8 cellular contexts compared by ENCODE assay signal in the genomic region with DNA sequence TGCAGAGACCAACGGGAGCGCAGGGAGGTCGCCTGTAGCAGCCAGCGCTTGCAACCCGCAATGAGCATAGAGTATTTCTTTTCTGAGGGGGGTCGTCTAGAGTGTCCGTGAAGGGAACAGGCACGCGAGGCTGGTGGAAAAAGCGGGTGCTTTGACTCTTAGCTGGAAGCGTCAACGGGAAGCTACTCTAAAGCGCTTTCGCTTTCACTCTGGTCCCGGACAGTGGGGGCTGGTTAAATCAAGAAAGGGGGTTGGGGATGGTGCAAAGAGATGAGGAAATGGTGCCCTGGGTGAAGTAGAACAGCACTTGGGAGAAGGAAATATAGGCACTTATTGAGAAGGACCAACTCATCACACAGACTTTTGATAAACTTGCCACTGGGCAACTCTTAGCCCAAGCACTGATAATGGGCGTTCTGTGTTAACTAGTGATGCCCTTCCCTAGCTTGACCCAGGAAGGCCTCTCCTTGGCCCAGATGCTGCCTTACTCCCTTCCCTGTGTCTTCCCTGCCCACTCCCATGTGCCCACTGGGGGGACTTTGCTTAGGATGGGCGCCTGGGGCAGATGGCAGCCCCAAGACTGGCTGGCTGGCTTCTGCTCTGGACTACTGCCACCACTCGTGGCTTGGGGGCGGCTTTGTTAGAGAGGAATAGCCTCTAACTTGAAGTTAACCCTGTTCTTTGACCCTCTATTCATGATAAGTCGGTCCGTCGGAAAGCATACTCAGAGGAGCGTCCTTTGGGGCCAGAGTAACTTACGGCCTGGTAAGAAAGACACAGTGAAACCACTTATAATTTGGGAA. TPM values are rescaled to one million over a fixed set of nuclear protein-coding genes. Genes with fewer than 3 reads are reported as not detected.
A peak's percentile ranks its signal among the peaks of the same experiment; 100 is the strongest.
DNase-seq lines count a peak whose midpoint lies in the region; ATAC-seq and TF ChIP-seq lines count a peak whose summit lies in the region.

No MANE protein-coding gene starts in this region.

- peaks cover 3 to 38% (median 34%) of the 10 kb centered on the region in 4 donors for H3K36me3 ChIP-seq in liver (ENCODE audit: control insufficient read depth in 4 of 4, insufficient read depth in 3 of 4, low read depth in 1 of 4, low read length in 3 of 4)

- WGBS in liver, result 13% methylated on average over 24 of the region's 24 CpGs

- H3K27me3 ChIP-seq in liver (ENCODE audit: control insufficient read depth in 4 of 4, insufficient read depth in 4 of 4, low read length in 3 of 4), result no peaks in the 10 kb centered on the region

- TF ChIP-seq POLR2A in GM18526 (IDR thresholded peaks at IDR 0.05; ENCODE audit: extremely low read depth, insufficient read length), result peak; percentile 24

- H3K9ac ChIP-seq in liver (ENCODE audit: low read depth in 1 of 2, low read length in 2 of 2), result peak overlapping the region; percentile 79 to 86

- peak overlapping the region; percentile 98 for H3K4me3 ChIP-seq in coronary artery
- peak overlapping the region; percentile 81 to 91 (median 88) for H3K4me3 ChIP-seq in liver (ENCODE audit: low read depth in 1 of 3, low read length in 3 of 3)

- peak; percentile 30 for ATAC-seq in HG03354 (IDR thresholded peaks at IDR 0.05; ENCODE audit: poor library complexity, severe bottlenecking, unreplicated experiment)

- TF ChIP-seq CTCF in 22Rv1 (IDR thresholded peaks at IDR 0.05) (no peak), VCaP (conservative IDR thresholded peaks at IDR 0.05) (no peak), coronary artery (IDR thresholded peaks at IDR 0.05) (no peak), liver (IDR thresholded peaks at IDR 0.05; ENCODE audit: low read depth, low read length, missing input control) (no peak)

- H3K27ac ChIP-seq in 22Rv1 (peak overlapping the region; percentile 77; the same call in 1 of the 2 replicates), VCaP (peak overlapping the region; percentile 83), coronary artery (peak overlapping the region; percentile 94 to 99), liver (ENCODE audit: low read depth in 1 of 2, low read length in 2 of 2) (peak overlapping the region; percentile 98 to 100)

- no peaks in the 10 kb centered on the region for H3K9me3 ChIP-seq in liver (ENCODE audit: control insufficient read depth in 4 of 4, low read length in 3 of 4)

- peaks cover 6 to 21% (median 14%) of the 10 kb centered on the region in 4 donors for H3K4me1 ChIP-seq in liver (ENCODE audit: control insufficient read depth in 4 of 4, insufficient read depth in 4 of 4, low read length in 3 of 4)

- no peak for TF ChIP-seq RAD21 in liver (IDR thresholded peaks at IDR 0.05)

- DNase-seq in coronary artery (ENCODE audit: low spot score) (no peak), GM19240 (ENCODE audit: insufficient read length, low spot score) (no peak)
- peak; percentile 74 for DNase-seq in stimulated activated CD8-positive, alpha-beta memory T cell treated with anti-CD3 and anti-CD28 coated beads, Interleukin-4, amount 100 ng/mL, for 48 hours

TF ChIP-seq in liver, 16 proteins besides CTCF, POLR2A, EP300 and RAD21:
- TF ChIP-seq SP1 (IDR thresholded peaks at IDR 0.05), result no peak
- peak in 1 of 2 donors; percentile 5 for TF ChIP-seq RXRA (IDR thresholded peaks at IDR 0.05)

RNA-seq across cellular contexts. Expression of a gene that starts 0.6 kb away (rescaled TPM):
- total RNA-seq in liver, result 10 to 100 TPM; 11.7 to 13.4 TPM
- 10 to 100 TPM; 27.1 to 31.6 TPM for polyA plus RNA-seq in liver

RNA-seq across cellular contexts. Expression of a gene that starts 1.1 kb away (rescaled TPM):
- total RNA-seq in liver, result 10 to 100 TPM in 1 of 2 donors, 1 to 10 TPM in 1; 9.8 to 18.2 TPM
- polyA plus RNA-seq in liver, result 10 to 100 TPM; 10.3 to 14.3 TPM

RNA-seq across cellular contexts. Expression of a gene that starts 10.7 kb away (rescaled TPM):
- 10 to 100 TPM; 19.9 to 39.1 TPM for total RNA-seq in liver
- polyA plus RNA-seq in liver, result 10 to 100 TPM; 49.0 to 75.1 TPM

RNA-seq across cellular contexts. Expression of a gene that starts 16.0 kb away (rescaled TPM):
- 1 to 10 TPM; 5.1 to 7.7 TPM for total RNA-seq in liver
- polyA plus RNA-seq in liver, result 10 to 100 TPM in 1 of 2 donors, 1 to 10 TPM in 1; 2.2 to 14.9 TPM

RNA-seq across cellular contexts. Expression of a gene that starts 37.8 kb away (rescaled TPM):
- under 1 TPM in 1 of 2 donors, not detected in 1; 0.25 TPM for total RNA-seq in liver
- under 1 TPM; 0.16 to 0.67 TPM for polyA plus RNA-seq in liver
